In genomic region chr3:153130312-153130977, GRCh38 we compare ENCODE assay signal across 8 cellular contexts. TPM values are rescaled to one million over a fixed set of nuclear protein-coding genes. Genes with fewer than 3 reads are reported as not detected.
A peak's percentile ranks its signal among the peaks of the same experiment; 100 is the strongest.
DNase-seq lines count a peak whose midpoint lies in the region; ATAC-seq, FAIRE-seq and TF ChIP-seq lines count a peak whose summit lies in the region.

No MANE protein-coding gene starts in this region.

- H3K27me3 ChIP-seq in keratinocyte (ENCODE audit: control insufficient read depth, extremely low read depth, insufficient read depth, low read length): no peaks in the 10 kb centered on the region
- no peaks in the 10 kb centered on the region for H3K27me3 ChIP-seq in small intestine (ENCODE audit: control insufficient read depth in 2 of 2, insufficient read depth in 2 of 2, low read length in 2 of 2)

- no peak for TF ChIP-seq CTCF in keratinocyte (optimal IDR thresholded peaks at IDR 0.05 in 1 of 3, IDR thresholded peaks at IDR 0.05 in 1 of 3, conservative IDR thresholded peaks at IDR 0.05 in 1 of 3; ENCODE audit: extremely low read depth in 1 of 3, insufficient read depth in 2 of 3, low read length in 3 of 3)

- H3K9ac ChIP-seq in keratinocyte (ENCODE audit: control insufficient read depth, extremely low read depth, insufficient read depth, low read length): peak overlapping the region; percentile 54

- H3K4me3 ChIP-seq in keratinocyte (ENCODE audit: control insufficient read depth in 2 of 3, extremely low read depth in 1 of 3, insufficient read depth in 2 of 3, low read depth in 1 of 3, low read length in 3 of 3) (no peak overlapping the region), small intestine (ENCODE audit: low read depth in 1 of 2, low read length in 2 of 2) (no peak overlapping the region)

- ATAC-seq in GM18502 (IDR thresholded peaks at IDR 0.05; ENCODE audit: poor library complexity, unreplicated experiment): peak; percentile 98
- ATAC-seq in HG02571 (IDR thresholded peaks at IDR 0.05; ENCODE audit: unreplicated experiment): peak; percentile 87

- no peaks in the 10 kb centered on the region for H3K79me2 ChIP-seq in keratinocyte (ENCODE audit: control insufficient read depth, insufficient read depth, low read length)

- H3K9me3 ChIP-seq in keratinocyte (ENCODE audit: control insufficient read depth, low read depth, low read length) (no peaks in the 10 kb centered on the region), small intestine (ENCODE audit: control insufficient read depth, low read depth) (no peaks in the 10 kb centered on the region)

- peak overlapping the region; percentile 15 for H2AFZ ChIP-seq in keratinocyte (ENCODE audit: control insufficient read depth, low read length)

- WGBS in small intestine, 3 donors: 80% methylated on average over 2 of the region's 2 CpGs

- H3K4me2 ChIP-seq in keratinocyte (ENCODE audit: control insufficient read depth, extremely low read depth, insufficient read depth, low read depth, low read length): peak overlapping the region; percentile 49

- DNase-seq in NCI-H226 (peak; percentile 57), keratinocyte (ENCODE audit: low read depth, low spot score) (no peak), medulla oblongata (ENCODE audit: extremely low spot score) (no peak), NCI-H2227 (lab: John Stamatoyannopoulos, UW; ENCODE audit: unreplicated experiment) (no peak), small intestine (no peak), NCI-H510A (lab: John Stamatoyannopoulos, UW) (no peak)

- no peaks in the 10 kb centered on the region for H4K20me1 ChIP-seq in keratinocyte (ENCODE audit: control insufficient read depth, extremely low read depth, insufficient read depth, low read length)

- H3K9me1 ChIP-seq in keratinocyte (ENCODE audit: control insufficient read depth, extremely low read depth, insufficient read depth, low read length): no peaks in the 10 kb centered on the region

- H3K27ac ChIP-seq in keratinocyte (ENCODE audit: control insufficient read depth, insufficient read depth, low read length) (peak overlapping the region; percentile 74), small intestine (ENCODE audit: low read depth in 1 of 2, low read length in 1 of 2) (no peak overlapping the region)

- FAIRE-seq in keratinocyte (lab: Jason Lieb, UNC) (no peak), small intestine (lab: Jason Lieb, UNC) (no peak)

- H3K4me1 ChIP-seq in keratinocyte (ENCODE audit: control insufficient read depth, extremely low read depth, insufficient read depth, low read length): peaks cover 17% of the 10 kb centered on the region
- no peaks in the 10 kb centered on the region for H3K4me1 ChIP-seq in small intestine (ENCODE audit: control insufficient read depth in 2 of 2, insufficient read depth in 1 of 2, low read depth in 1 of 2, low read length in 1 of 2)

- H3K36me3 ChIP-seq in keratinocyte (ENCODE audit: control insufficient read depth in 2 of 2, extremely low read depth in 1 of 2, insufficient read depth in 2 of 2, low read length in 2 of 2) (no peaks in the 10 kb centered on the region), small intestine (ENCODE audit: control insufficient read depth in 2 of 2, insufficient read depth in 2 of 2, low read length in 2 of 2) (no peaks in the 10 kb centered on the region)

- dilution Hi-C loops in keratinocyte (cut with MboI; ENCODE audit: extremely low pct_ligation_motif_present, low sequenced_read_pairs): no loop called here

RNA-seq across cellular contexts. Expression of gene RAP2B, which starts 31.6 kb away (rescaled TPM):
- polyA plus RNA-seq in keratinocyte (17.0 to 20.1 TPM (median 19.7 TPM) in 3 replicates), small intestine (1 to 10 TPM; 2.0 to 3.3 (median 2.2) TPM)
- polyA plus RNA-seq in keratinocyte (2011; ENCODE audit: low read depth): 11.3 TPM
- 15.2 and 16.7 TPM in 2 replicates for polyA plus RNA-seq in keratinocyte (2011; cell fraction: cytosol; rRNA removed)
- 28.1 and 28.9 TPM in 2 replicates for polyA plus RNA-seq in keratinocyte (2011; cell fraction: nucleus; rRNA removed)
- polyA plus RNA-seq in keratinocyte (2012; ENCODE audit: low replicate concordance): 22.5 and 24.8 TPM in 2 replicates
- polyA minus RNA-seq in keratinocyte: 20.7 to 42.1 TPM (median 37.9 TPM) in 3 replicates
- 94.8 TPM for polyA minus RNA-seq in keratinocyte (2011; cell fraction: cytosol; rRNA and poly(A)+ RNA removed)
- polyA minus RNA-seq in keratinocyte (2011; cell fraction: nucleus; rRNA and poly(A)+ RNA removed): 52.3 and 72.3 TPM in 2 replicates
